In genomic region chr4:83361416-83362196, GRCh38 we compare ENCODE assay signal across 1 cellular context.
A peak's percentile ranks its signal among the peaks of the same experiment; 100 is the strongest.
TF ChIP-seq lines count a peak whose summit lies in the region.

No MANE protein-coding gene starts in this region.

TF ChIP-seq in HepG2, 621 proteins besides CTCF, POLR2A, EP300 and RAD21 (continued from another document):
- TF ChIP-seq FOXP4 (CRISPR knock-in tag; IDR thresholded peaks at IDR 0.05) (peak; percentile 70), SOX13 (IDR thresholded peaks at IDR 0.05) (peak; percentile 96), SOX13 (CRISPR knock-in tag; conservative IDR thresholded peaks at IDR 0.05 in 1 of 2, IDR thresholded peaks at IDR 0.05 in 1 of 2) (peak in 1 of 2 experiments; percentile 99; a peak in 2 of 4 replicates), ZBTB4 (CRISPR knock-in tag; IDR thresholded peaks at IDR 0.05; ENCODE audit: borderline replicate concordance) (no peak), BORCS8-MEF2B (CRISPR knock-in tag; IDR thresholded peaks at IDR 0.05) (no peak), FOXC1 (CRISPR knock-in tag; IDR thresholded peaks at IDR 0.05; ENCODE audit: borderline replicate concordance) (no peak), HNF4A (CRISPR knock-in tag; IDR thresholded peaks at IDR 0.05) (peak; percentile 87), ZNF317 (CRISPR knock-in tag; IDR thresholded peaks at IDR 0.05) (no peak), PHF20 (CRISPR knock-in tag; IDR thresholded peaks at IDR 0.05) (no peak), ARNT2 (CRISPR knock-in tag; IDR thresholded peaks at IDR 0.05; ENCODE audit: low read depth) (0 out of 2 replicates have a peak, but pooled peaks have one; percentile 43), PAF1 (CRISPR knock-in tag; IDR thresholded peaks at IDR 0.05) (no peak), SKIL (CRISPR knock-in tag; IDR thresholded peaks at IDR 0.05; ENCODE audit: borderline replicate concordance) (peak; percentile 53; the same call in 1 of the 2 replicates), SIX4 (CRISPR knock-in tag; IDR thresholded peaks at IDR 0.05) (no peak), ZBTB20 (CRISPR knock-in tag; IDR thresholded peaks at IDR 0.05; ENCODE audit: borderline replicate concordance, low read depth) (peak; percentile 90), FOXO1 (CRISPR knock-in tag; IDR thresholded peaks at IDR 0.05) (peak; percentile 51; the same call in 1 of the 2 replicates), DRAP1 (CRISPR knock-in tag; IDR thresholded peaks at IDR 0.05) (peak; percentile 62), ZNF407 (CRISPR knock-in tag; IDR thresholded peaks at IDR 0.05; ENCODE audit: not compliant biosample characterization) (no peak), HNF1B (CRISPR knock-in tag; IDR thresholded peaks at IDR 0.05) (peak; percentile 70), ZMYM4 (CRISPR knock-in tag; IDR thresholded peaks at IDR 0.05) (peak; percentile 48), ELF1 (CRISPR knock-in tag; IDR thresholded peaks at IDR 0.05) (peak; percentile 60), ZNF615 (CRISPR knock-in tag; IDR thresholded peaks at IDR 0.05; ENCODE audit: borderline replicate concordance) (no peak), ZKSCAN1 (IDR thresholded peaks at IDR 0.05; ENCODE audit: low read length) (no peak), HOXA9 (CRISPR knock-in tag; IDR thresholded peaks at IDR 0.05; ENCODE audit: borderline replicate concordance) (no peak), ONECUT2 (CRISPR knock-in tag; IDR thresholded peaks at IDR 0.05) (no peak), ARID3A (IDR thresholded peaks at IDR 0.05; ENCODE audit: low read depth, low read length) (peak; percentile 88), SKI (IDR thresholded peaks at IDR 0.05; ENCODE audit: partially characterized antibody) (peak; percentile 16), ZGPAT (CRISPR knock-in tag; IDR thresholded peaks at IDR 0.05) (peak; percentile 79), GPN1 (CRISPR knock-in tag; IDR thresholded peaks at IDR 0.05; ENCODE audit: borderline replicate concordance) (no peak), NR0B2 (CRISPR knock-in tag; IDR thresholded peaks at IDR 0.05) (no peak)
TF ChIP-seq in HepG2: peak in this region for 127.
